ENCODE assay signal across 19 cellular contexts in genomic region chr2:172260379-172260778, GRCh38.
DNase-seq lines count a peak whose midpoint lies in the region; ATAC-seq, FAIRE-seq and TF ChIP-seq lines count a peak whose summit lies in the region.
"Had no signal": no experiment of that assay in that cellular context is flagged by ENCODE, and none has a peak within 500 bp of the region (broad histone marks: within the 10 kb centered on the region; RNA-seq: fewer than 3 reads in every experiment).

No MANE protein-coding gene starts in this region.

- H4K91ac ChIP-seq in IMR-90 (ENCODE audit: insufficient read depth, low read depth, low read length) (no peak overlapping the region), H1 (replicated peaks; ENCODE audit: insufficient read length, low read length) (no peak overlapping the region)

- H2BK5ac ChIP-seq in IMR-90 (ENCODE audit: low read depth, low read length, poor library complexity, severe bottlenecking) (no peak overlapping the region), H1 (ENCODE audit: low read depth, low read length) (0 out of 2 replicates have a peak overlapping the region, but pooled peaks have one; percentile 2)

- no peak overlapping the region for H2AK9ac ChIP-seq in IMR-90 (replicated peaks; ENCODE audit: low read depth, low read length, poor library complexity)

- dilution Hi-C loops in IMR-90 (cut with HindIII; ENCODE audit: low sequenced_read_pairs, unreplicated experiment) (no loop called here), keratinocyte (cut with MboI; ENCODE audit: extremely low pct_ligation_motif_present, low sequenced_read_pairs) (no loop called here)

- H3K9me1 ChIP-seq in IMR-90 (ENCODE audit: insufficient read depth, low read length): no peaks in the 10 kb centered on the region; the same call in 1 of the 2 replicates
- H3K9me1 ChIP-seq in keratinocyte (ENCODE audit: control insufficient read depth, extremely low read depth, insufficient read depth, low read length): no peaks in the 10 kb centered on the region

- peaks cover 8% of the 10 kb centered on the region for H3F3A ChIP-seq in smooth muscle cell (ENCODE audit: low read depth)

- H3K9me3 ChIP-seq in IMR-90 (ENCODE audit: control insufficient read depth, insufficient read depth, low read length) (no peaks in the 10 kb centered on the region), H1 (ENCODE audit: insufficient read depth in 2 of 2, low read depth in 1 of 2, low read length in 1 of 2) (no peaks in the 10 kb centered on the region), keratinocyte (ENCODE audit: control insufficient read depth, low read depth, low read length) (no peaks in the 10 kb centered on the region), smooth muscle cell (replicated peaks; ENCODE audit: low read depth) (no peaks in the 10 kb centered on the region)

- no peaks in the 10 kb centered on the region for H3K23me2 ChIP-seq in H1 (ENCODE audit: low read depth, low read length)

- in situ Hi-C loops in IMR-90 (cut with MboI; ENCODE audit: low sequenced_read_pairs): no loop called here

- no peak overlapping the region for H3K4me3 ChIP-seq in IMR-90 (ENCODE audit: insufficient read depth, low read depth, low read length)
- H3K4me3 ChIP-seq in H1 (ENCODE audit: extremely low read depth in 1 of 4, insufficient read depth in 2 of 4, low read depth in 3 of 4, low read length in 4 of 4): no peak overlapping the region
- no peak overlapping the region for H3K4me3 ChIP-seq in keratinocyte (ENCODE audit: control insufficient read depth in 2 of 3, extremely low read depth in 1 of 3, insufficient read depth in 2 of 3, low read depth in 1 of 3, low read length in 3 of 3)
- no peak overlapping the region for H3K4me3 ChIP-seq in smooth muscle cell
- H3K4me3 ChIP-seq: K562 had no signal

- no peaks in the 10 kb centered on the region for H3K79me1 ChIP-seq in IMR-90 (ENCODE audit: low read depth in 1 of 2, low read length in 2 of 2)
- H3K79me1 ChIP-seq in H1 (ENCODE audit: low read depth, low read length): no peaks in the 10 kb centered on the region

- H3K36me3 ChIP-seq in IMR-90 (ENCODE audit: control insufficient read depth, insufficient read depth, low read length) (no peaks in the 10 kb centered on the region), H1 (ENCODE audit: control insufficient read depth in 2 of 4, insufficient read depth in 4 of 4, low read length in 3 of 4) (no peaks in the 10 kb centered on the region), keratinocyte (ENCODE audit: control insufficient read depth in 2 of 2, extremely low read depth in 1 of 2, insufficient read depth in 2 of 2, low read length in 2 of 2) (no peaks in the 10 kb centered on the region), smooth muscle cell (ENCODE audit: low read depth) (no peaks in the 10 kb centered on the region)

- H2BK15ac ChIP-seq in IMR-90 (ENCODE audit: low read depth, low read length) (no peak overlapping the region), H1 (ENCODE audit: low read length) (no peak overlapping the region)

- H4K20me1 ChIP-seq in IMR-90 (ENCODE audit: insufficient read depth, low read length): no peaks in the 10 kb centered on the region
- H4K20me1 ChIP-seq in H1 (replicated peaks in 1 of 2; ENCODE audit: control insufficient read depth in 1 of 2, insufficient read depth in 2 of 2, low read length in 2 of 2): no peaks in the 10 kb centered on the region
- H4K20me1 ChIP-seq in keratinocyte (ENCODE audit: control insufficient read depth, extremely low read depth, insufficient read depth, low read length): no peaks in the 10 kb centered on the region
- no peaks in the 10 kb centered on the region for H4K20me1 ChIP-seq in smooth muscle cell (ENCODE audit: low read depth)

- no peak overlapping the region for H2AK5ac ChIP-seq in IMR-90 (ENCODE audit: low read depth, low read length)
- H2AK5ac ChIP-seq in H1 (ENCODE audit: low read depth, low read length): no peak overlapping the region

- no peak for TF ChIP-seq EP300 in H1 (IDR thresholded peaks at IDR 0.05; ENCODE audit: borderline replicate concordance in 1 of 2, low read depth in 2 of 2, low read length in 2 of 2)

- H3K23ac ChIP-seq in IMR-90 (ENCODE audit: low read depth, low read length) (no peak overlapping the region), H1 (ENCODE audit: insufficient read length) (no peak overlapping the region)

- POLR2A ChIA-PET in IMR-90 (lab: Charles Lee; ENCODE audit: unreplicated experiment): no interaction called here
- POLR2A ChIA-PET in H1 (lab: Charles Lee; ENCODE audit: partially characterized antibody): no interaction called here

- H3K27ac ChIP-seq in IMR-90 (ENCODE audit: insufficient read depth, low read length) (no peak overlapping the region), H1 (ENCODE audit: low read depth, low read length) (no peak overlapping the region), keratinocyte (ENCODE audit: control insufficient read depth, insufficient read depth, low read length) (peak overlapping the region; percentile 97), smooth muscle cell (ENCODE audit: low read depth) (peak overlapping the region; percentile 90)

- no peak overlapping the region for H4K5ac ChIP-seq in IMR-90 (ENCODE audit: low read depth, low read length)
- no peak overlapping the region for H4K5ac ChIP-seq in H1 (ENCODE audit: insufficient read length, low read depth, low read length)

- CTCF ChIA-PET in IMR-90 (lab: Yijun Ruan, JAX): no interaction called here
- CTCF ChIA-PET in H1 (lab: Charles Lee; ENCODE audit: partially characterized antibody): interaction anchor here (0.9 kb wide), 1 partner anchor 88 kb away, joined by 3 read pairs; no protein-coding TSS in a partner anchor

- H4K8ac ChIP-seq in IMR-90 (ENCODE audit: low read depth in 2 of 2, low read length in 2 of 2) (no peak overlapping the region; a peak in 1 of 4 replicates), H1 (ENCODE audit: extremely low read depth, insufficient read depth, low read length) (no peak overlapping the region)

- H3K14ac ChIP-seq in IMR-90 (replicated peaks; ENCODE audit: low read depth, low read length) (peak overlapping the region; percentile 55), H1 (ENCODE audit: insufficient read length) (no peak overlapping the region)

- no CpG with 5 or more reads among the region's 6 CpGs for WGBS in IMR-90 (ENCODE audit: extremely low coverage in 2 of 2, insufficient read length in 1 of 2), 2 experiments
- WGBS in H1 (ENCODE audit: extremely low coverage in 1 of 2, insufficient coverage in 1 of 2, insufficient read length in 1 of 2, insufficient replicate concordance in 2 of 2, low coverage in 1 of 2, low lambda C conversion rate in 2 of 2, missing lambda C conversion rate in 1 of 2), 2 experiments: 42% methylated on average over 6 of the region's 6 CpGs; no CpG with 5 or more reads in 1 of the 2 experiments
- 52% methylated on average over 6 of the region's 6 CpGs for WGBS in smooth muscle cell (ENCODE audit: low lambda C conversion rate)

- H3K4ac ChIP-seq in IMR-90 (ENCODE audit: low read depth, low read length) (no peak overlapping the region), H1 (replicated peaks; ENCODE audit: insufficient read length, low read depth, low read length) (no peak overlapping the region)

- peaks cover 3% of the 10 kb centered on the region; the same call in 1 of the 2 replicates for H3K4me1 ChIP-seq in IMR-90 (ENCODE audit: control insufficient read depth, insufficient read depth, low read length)
- peaks cover 2 to 10% (median 4%) of the 10 kb centered on the region in 4 experiments; a peak in 3 of 7 replicates for H3K4me1 ChIP-seq in H1 (replicated peaks in 1 of 4; ENCODE audit: control insufficient read depth in 3 of 4, insufficient read depth in 4 of 4, low read length in 3 of 4)
- H3K4me1 ChIP-seq in keratinocyte (ENCODE audit: control insufficient read depth, extremely low read depth, insufficient read depth, low read length): peaks cover 25% of the 10 kb centered on the region
- H3K4me1 ChIP-seq in smooth muscle cell (ENCODE audit: low read depth): peaks cover 20% of the 10 kb centered on the region

- FAIRE-seq in H1 (lab: Jason Lieb, UNC): no peak
- no peak for FAIRE-seq in keratinocyte (lab: Jason Lieb, UNC)
- FAIRE-seq: K562 had no signal

- BruUV-seq in IMR-90 (replicated peaks; lab: Mats Ljungman, UMichigan): no TSS peak

- ATAC-seq in IMR-90 (ENCODE audit: low read depth): no peak
- ATAC-seq: K562, SK-N-SH treated with all-trans-retinoic acid at 6 μM for 48 hours had no signal

- peak overlapping the region; percentile 18; the same call in 1 of the 2 replicates for H2BK120ac ChIP-seq in IMR-90 (ENCODE audit: low read depth, low read length)
- peak overlapping the region; percentile 38 for H2BK120ac ChIP-seq in H1 (replicated peaks; ENCODE audit: low read depth, low read length)

- TF ChIP-seq RAD21 in IMR-90 (IDR thresholded peaks at IDR 0.05; ENCODE audit: low read length): no peak
- TF ChIP-seq RAD21 in H1 (IDR thresholded peaks at IDR 0.05 in 1 of 2, conservative IDR thresholded peaks at IDR 0.05 in 1 of 2; ENCODE audit: low read depth in 2 of 2, low read length in 2 of 2): no peak

- H3K9ac ChIP-seq in IMR-90 (ENCODE audit: low read depth, low read length) (no peak overlapping the region), H1 (replicated peaks in 1 of 4; ENCODE audit: extremely low read depth in 1 of 4, low read depth in 3 of 4, low read length in 3 of 4) (no peak overlapping the region), keratinocyte (ENCODE audit: control insufficient read depth, extremely low read depth, insufficient read depth, low read length) (no peak overlapping the region), smooth muscle cell (ENCODE audit: low read depth) (peak overlapping the region; percentile 53)

- H2BK12ac ChIP-seq in H1 (ENCODE audit: low read depth, low read length): no peak overlapping the region; the same call in 1 of the 2 replicates

- no peaks in the 10 kb centered on the region for H3K27me3 ChIP-seq in IMR-90 (ENCODE audit: control insufficient read depth, insufficient read depth, low read length)
- H3K27me3 ChIP-seq in H1 (replicated peaks in 1 of 4; ENCODE audit: control insufficient read depth in 3 of 4, extremely low read depth in 1 of 4, insufficient read depth in 3 of 4, low read length in 3 of 4): no peaks in the 10 kb centered on the region
- no peaks in the 10 kb centered on the region for H3K27me3 ChIP-seq in keratinocyte (ENCODE audit: control insufficient read depth, extremely low read depth, insufficient read depth, low read length)
- H3K27me3 ChIP-seq in smooth muscle cell (ENCODE audit: low read depth): no peaks in the 10 kb centered on the region

- DNase-seq in IMR-90 (no peak), H1 (ENCODE audit: low read depth in 1 of 2, low spot score in 2 of 2) (no peak), keratinocyte (ENCODE audit: low read depth, low spot score) (no peak), smooth muscle cell (lab: John Stamatoyannopoulos, UW; ENCODE audit: unreplicated experiment) (no peak), epidermal melanocyte (ENCODE audit: insufficient read length, low spot score) (no peak), UCSD-AML1 (lab: John Stamatoyannopoulos, UW; ENCODE audit: unreplicated experiment) (no peak)
- DNase-seq in activated effector memory CD4-positive, alpha-beta T cell treated with anti-CD3 and anti-CD28 coated beads, Interleukin-2, amount 50 U/mL, for 16 hours: no peak
- DNase-seq: CD4-positive, CD25-positive, alpha-beta regulatory T cell; EL; GF-D8; MM.1S; NCI-H1048; NCI-H1417 treated with DMSO at 0.1 percent for 48 hours; NCI-H187 treated with DMSO at 0.1 percent for 48 hours; NCI-H2227 treated with DMSO at 0.1 percent for 48 hours; NCI-H510A treated with DMSO at 0.1 percent for 48 hours; NCI-H748 treated with DMSO at 0.1 percent for 48 hours had no signal

- no peak overlapping the region for H3K56ac ChIP-seq in IMR-90 (ENCODE audit: extremely low read depth, insufficient read depth, low read length)
- H3K56ac ChIP-seq in H1 (replicated peaks; ENCODE audit: insufficient read length, low read depth, low read length): no peak overlapping the region

- TF ChIP-seq CTCF in IMR-90 (conservative IDR thresholded peaks at IDR 0.05; ENCODE audit: low read depth, low read length): no peak
- TF ChIP-seq CTCF in H1 (IDR thresholded peaks at IDR 0.05; ENCODE audit: control extremely low read depth in 1 of 3, insufficient read depth in 1 of 3, low read depth in 1 of 3, low read length in 3 of 3): no peak
- no peak for TF ChIP-seq CTCF in keratinocyte (optimal IDR thresholded peaks at IDR 0.05 in 1 of 3, IDR thresholded peaks at IDR 0.05 in 1 of 3, conservative IDR thresholded peaks at IDR 0.05 in 1 of 3; ENCODE audit: extremely low read depth in 1 of 3, insufficient read depth in 2 of 3, low read length in 3 of 3)
- TF ChIP-seq CTCF in smooth muscle cell (IDR thresholded peaks at IDR 0.05; ENCODE audit: borderline replicate concordance, insufficient read depth, poor library complexity, severe bottlenecking): no peak

- no peak for TF ChIP-seq POLR2A in IMR-90 (IDR thresholded peaks at IDR 0.05; ENCODE audit: low read depth, low read length)
- TF ChIP-seq POLR2A in H1 (IDR thresholded peaks at IDR 0.05; ENCODE audit: control extremely low read depth in 1 of 2, low read depth in 2 of 2, low read length in 2 of 2): no peak

- H2BK20ac ChIP-seq in IMR-90 (ENCODE audit: low read depth, low read length) (peak overlapping the region; percentile 26; the same call in 1 of the 2 replicates), H1 (ENCODE audit: low read length) (no peak overlapping the region)

- H2AFZ ChIP-seq in IMR-90 (replicated peaks; ENCODE audit: low read length, poor library complexity): no peak overlapping the region
- peak overlapping the region; percentile 22; the same call in 1 of the 2 replicates for H2AFZ ChIP-seq in H1 (ENCODE audit: low read length)
- H2AFZ ChIP-seq in keratinocyte (ENCODE audit: control insufficient read depth, low read length): peak overlapping the region; percentile 37
- peak overlapping the region; percentile 52 for H2AFZ ChIP-seq in smooth muscle cell (ENCODE audit: low read depth)

- intact Hi-C loops in IMR-90 (cut with micrococcal nuclease): no loop called here

- H3K18ac ChIP-seq in IMR-90 (ENCODE audit: low read depth, low read length) (no peak overlapping the region; the same call in 1 of the 2 replicates), H1 (ENCODE audit: extremely low read depth, low read length) (no peak overlapping the region; the same call in 1 of the 2 replicates)

- no peaks in the 10 kb centered on the region for H3K79me2 ChIP-seq in H1 (ENCODE audit: control insufficient read depth in 1 of 2, insufficient read depth in 2 of 2, low read length in 2 of 2)
- no peaks in the 10 kb centered on the region for H3K79me2 ChIP-seq in keratinocyte (ENCODE audit: control insufficient read depth, insufficient read depth, low read length)
- H3K79me2 ChIP-seq in smooth muscle cell (ENCODE audit: low read depth): no peaks in the 10 kb centered on the region

- no peak overlapping the region for H3K4me2 ChIP-seq in IMR-90 (ENCODE audit: low read depth, low read length)
- peak overlapping the region in 1 of 2 experiments; percentile 40; a peak in 3 of 4 replicates for H3K4me2 ChIP-seq in H1 (ENCODE audit: insufficient read depth in 1 of 2, low read depth in 2 of 2, low read length in 2 of 2)
- H3K4me2 ChIP-seq in keratinocyte (ENCODE audit: control insufficient read depth, extremely low read depth, insufficient read depth, low read depth, low read length): no peak overlapping the region
- peak overlapping the region; percentile 56 for H3K4me2 ChIP-seq in smooth muscle cell

Comparison
In these comparisons a context has a peak if more than half of its experiments do, and no peak if none do; other contexts are left out.
1. H3K27ac ChIP-seq: peak in keratinocyte (single experiment) and smooth muscle cell (single experiment); none in IMR-90 (single experiment) and H1 (single experiment).